In the genomic region with DNA sequence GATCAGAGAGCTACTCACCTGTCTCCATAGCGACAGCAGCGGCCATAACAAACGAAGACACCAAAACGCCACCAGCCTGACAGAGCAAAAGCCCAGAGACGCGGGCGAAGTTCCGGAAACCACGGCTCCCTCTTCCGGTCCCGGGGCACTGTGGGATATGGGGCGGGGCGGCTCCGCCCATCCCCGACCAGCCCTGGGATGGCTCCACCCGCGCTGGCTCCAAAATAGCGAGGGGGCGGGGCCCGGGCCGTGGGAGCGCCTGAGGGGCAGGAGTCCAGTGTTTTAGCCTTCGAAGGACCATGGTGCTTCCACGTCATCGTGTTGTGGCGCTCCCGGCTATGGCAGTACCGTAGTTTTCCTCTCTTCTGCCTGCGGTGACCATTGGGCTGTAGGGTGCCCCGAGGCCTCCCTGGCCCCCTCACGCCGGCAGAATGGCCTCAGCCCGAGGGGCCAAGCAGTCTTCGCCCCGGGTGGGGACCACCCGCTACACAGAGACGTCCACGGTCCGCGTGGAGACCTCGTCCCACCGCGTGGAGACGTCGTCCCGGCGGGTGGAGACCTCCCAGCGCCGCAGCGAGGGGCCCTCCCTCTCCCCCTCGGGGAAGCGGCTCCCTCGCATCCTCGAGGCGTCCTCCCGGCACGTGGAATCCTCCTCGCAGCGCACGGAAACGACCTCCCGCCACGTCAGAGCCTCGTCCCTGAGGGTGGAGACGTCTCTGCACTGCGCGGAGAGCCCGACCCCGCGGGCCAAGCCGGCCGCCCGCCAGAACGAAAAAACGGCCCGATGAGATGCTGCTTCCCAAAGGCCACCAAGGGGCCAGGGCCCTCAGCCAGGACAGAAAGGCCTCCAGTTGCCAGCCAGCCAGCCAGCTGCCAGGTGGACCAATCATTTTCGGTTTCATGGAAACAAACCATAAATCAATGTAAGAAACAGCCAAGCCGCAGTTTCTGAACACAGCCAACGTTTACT, we compare ENCODE assay signal across 8 cellular contexts. TPM values are rescaled to one million over a fixed set of nuclear protein-coding genes. Genes with fewer than 3 reads are reported as not detected.
DNase-seq lines count a peak whose midpoint lies in the region; ATAC-seq and TF ChIP-seq lines count a peak whose summit lies in the region.

Gene C17orf100 (plus strand): TSS at position 280 of the 970 bp plus-strand sequence. CDS start 152 bp downstream, at position 432.
Gene MED31 (minus strand): TSS at position 123 of the 970 bp plus-strand sequence. CDS start 77 bp downstream, at position 46.

- peak; percentile 76 for ATAC-seq in GM21526 (IDR thresholded peaks at IDR 0.05; ENCODE audit: low FRiP score, unreplicated experiment)
- ATAC-seq in IMR-90 (ENCODE audit: low read depth), result peak; percentile 98

- H3K27me3 ChIP-seq in IMR-90 (ENCODE audit: control insufficient read depth, insufficient read depth, low read length) (peaks cover 20% of the 10 kb centered on the region), mononuclear cell (ENCODE audit: insufficient read depth, low read length) (peaks cover 5% of the 10 kb centered on the region)

- peaks cover 35% of the 10 kb centered on the region for H3K79me2 ChIP-seq in OCI-LY7 (ENCODE audit: insufficient read depth, low read depth, low read length)

- H2BK120ac ChIP-seq in IMR-90 (ENCODE audit: low read depth, low read length), result peak within 1 kb of the TSS; percentile 65

- H3K4ac ChIP-seq in IMR-90 (ENCODE audit: low read depth, low read length), result peak within 1 kb of the TSS; percentile 84

- H3K36me3 ChIP-seq in IMR-90 (ENCODE audit: control insufficient read depth, insufficient read depth, low read length), result peaks cover 4% of the 10 kb centered on the region
- H3K36me3 ChIP-seq in OCI-LY7 (ENCODE audit: insufficient read depth, low read length), result peaks cover 26% of the 10 kb centered on the region; the same call in 1 of the 2 replicates

- H3K27ac ChIP-seq in IMR-90 (ENCODE audit: insufficient read depth, low read length) (peak within 1 kb of the TSS; percentile 73), OCI-LY7 (ENCODE audit: low read depth, low read length, poor library complexity, severe bottlenecking) (peak within 1 kb of the TSS; percentile 90)

- dilution Hi-C loops in IMR-90 (cut with HindIII; ENCODE audit: low sequenced_read_pairs, unreplicated experiment), result no loop called here

- H3K9me3 ChIP-seq in IMR-90 (ENCODE audit: control insufficient read depth, insufficient read depth, low read length), result no peaks in the 10 kb centered on the region; the same call in 1 of the 2 replicates
- H3K9me3 ChIP-seq in OCI-LY7 (ENCODE audit: low read length), result no peaks in the 10 kb centered on the region
- no peaks in the 10 kb centered on the region for H3K9me3 ChIP-seq in mononuclear cell (ENCODE audit: low read depth, low read length)

- H2AFZ ChIP-seq in IMR-90 (replicated peaks; ENCODE audit: low read length, poor library complexity), result peak within 1 kb of the TSS; percentile 99
- peak within 1 kb of the TSS; percentile 18; the same call in 1 of the 2 replicates for H2AFZ ChIP-seq in OCI-LY7 (ENCODE audit: low read length)

- H3K23ac ChIP-seq in IMR-90 (ENCODE audit: low read depth, low read length), result peak within 1 kb of the TSS; percentile 68

- CTCF ChIA-PET in IMR-90 (lab: Yijun Ruan, JAX), result no interaction called here
- CTCF ChIA-PET in OCI-LY7 (lab: Charles Lee; ENCODE audit: unreplicated experiment), result no interaction called here

- peak within 1 kb of the TSS; percentile 72 for H3K56ac ChIP-seq in IMR-90 (ENCODE audit: extremely low read depth, insufficient read depth, low read length)

- H4K20me1 ChIP-seq in IMR-90 (ENCODE audit: insufficient read depth, low read length), result peaks cover 11% of the 10 kb centered on the region
- peaks cover 7% of the 10 kb centered on the region; the same call in 1 of the 2 replicates for H4K20me1 ChIP-seq in OCI-LY7 (ENCODE audit: insufficient read depth, low read length)

- no peak for TF ChIP-seq RAD21 in IMR-90 (IDR thresholded peaks at IDR 0.05; ENCODE audit: low read length)

- TF ChIP-seq CTCF in IMR-90 (conservative IDR thresholded peaks at IDR 0.05; ENCODE audit: low read depth, low read length) (no peak), OCI-LY7 (conservative IDR thresholded peaks at IDR 0.05; ENCODE audit: low read length) (no peak), epithelial cell of esophagus (IDR thresholded peaks at IDR 0.05; ENCODE audit: insufficient read depth, low read depth, low read length, missing control alignments) (no peak)

- DNase-seq in D341Med (ENCODE audit: low spot score) (peak; percentile 90), IMR-90 (peak; percentile 85), OCI-LY7 (ENCODE audit: low spot score) (peak; percentile 95), activated T-cell treated with anti-CD3 and anti-CD28 coated beads for 4 hours (peak; percentile 91), epithelial cell of esophagus (ENCODE audit: low read depth) (peak; percentile 94)
- peak; percentile 92 to 93 for DNase-seq in stimulated activated CD8-positive, alpha-beta memory T cell treated with anti-CD3 and anti-CD28 coated beads, Interleukin-2, amount 100 ng/mL, for 48 hours (ENCODE audit: low read depth in 2 of 2)

- H3K4me2 ChIP-seq in IMR-90 (ENCODE audit: low read depth, low read length), result peak within 1 kb of the TSS; percentile 92
- H3K4me2 ChIP-seq in OCI-LY7 (ENCODE audit: low read length), result peak within 1 kb of the TSS; percentile 91

- in situ Hi-C loops in IMR-90 (cut with MboI; ENCODE audit: low sequenced_read_pairs), result no loop called here

- POLR2A ChIA-PET in IMR-90 (lab: Charles Lee; ENCODE audit: unreplicated experiment) (no interaction called here), OCI-LY7 (lab: Charles Lee) (interaction anchor here (2.2 kb wide), 1 partner anchor 10 kb away, joined by 6 read pairs; the partner anchor contains the start of gene TXNDC17)

- peak within 1 kb of the TSS; percentile 30 to 98 for H4K8ac ChIP-seq in IMR-90 (ENCODE audit: low read depth in 2 of 2, low read length in 2 of 2)

- no peak within 1 kb of the TSS for H2BK20ac ChIP-seq in IMR-90 (ENCODE audit: low read depth, low read length)

- no peak within 1 kb of the TSS; the same call in 2 of the 3 replicates for H2BK15ac ChIP-seq in IMR-90 (ENCODE audit: low read depth, low read length)

- peak within 1 kb of the TSS; percentile 85 for H4K5ac ChIP-seq in IMR-90 (ENCODE audit: low read depth, low read length)

- intact Hi-C loops in IMR-90 (cut with micrococcal nuclease) (loop anchor here (10.0 kb wide), 1 partner anchor 1067 kb away; the partner anchor contains the start of gene NLRP1), OCI-LY7 (cut with micrococcal nuclease; ENCODE audit: unreplicated experiment) (loop anchor here (1.0 kb wide), 1 partner anchor 11 kb away; the partner anchor contains the start of gene KIAA0753)

- peak within 1 kb of the TSS; percentile 88 for H2AK5ac ChIP-seq in IMR-90 (ENCODE audit: low read depth, low read length)

- no peaks in the 10 kb centered on the region for H3K9me2 ChIP-seq in OCI-LY7 (ENCODE audit: insufficient read depth, low read length)

- peaks cover 8% of the 10 kb centered on the region; the same call in 1 of the 2 replicates for H3K9me1 ChIP-seq in IMR-90 (ENCODE audit: insufficient read depth, low read length)

- peak within 1 kb of the TSS; percentile 72 for H4K91ac ChIP-seq in IMR-90 (ENCODE audit: insufficient read depth, low read depth, low read length)

- peak within 1 kb of the TSS; percentile 89 for H3K14ac ChIP-seq in IMR-90 (replicated peaks; ENCODE audit: low read depth, low read length)

- peak within 1 kb of the TSS; percentile 92 for H2AK9ac ChIP-seq in IMR-90 (replicated peaks; ENCODE audit: low read depth, low read length, poor library complexity)

- H3K18ac ChIP-seq in IMR-90 (ENCODE audit: low read depth, low read length), result peak within 1 kb of the TSS; percentile 64

- H2BK5ac ChIP-seq in IMR-90 (ENCODE audit: low read depth, low read length, poor library complexity, severe bottlenecking), result peak within 1 kb of the TSS; percentile 44

- WGBS in IMR-90 (ENCODE audit: extremely low coverage in 2 of 2, insufficient read length in 1 of 2), 2 experiments, result 10% methylated on average over 45 of the region's 79 CpGs; no CpG with 5 or more reads in 1 of the 2 experiments

- H3K9ac ChIP-seq in IMR-90 (ENCODE audit: low read depth, low read length), result peak within 1 kb of the TSS; percentile 88

- H3K79me1 ChIP-seq in IMR-90 (ENCODE audit: low read depth in 1 of 2, low read length in 2 of 2), result peaks cover 9 to 34% of the 10 kb centered on the region in 2 experiments; a peak in 3 of 4 replicates

- peak; percentile 90 for TF ChIP-seq POLR2A in IMR-90 (IDR thresholded peaks at IDR 0.05; ENCODE audit: low read depth, low read length)

- 0 out of 2 replicates have a peak, but pooled peaks cover 6% of the 10 kb centered on the region for H3K4me1 ChIP-seq in IMR-90 (ENCODE audit: control insufficient read depth, insufficient read depth, low read length)
- H3K4me1 ChIP-seq in OCI-LY7 (ENCODE audit: insufficient read depth, low read length, poor library complexity, severe bottlenecking), result peaks cover 50% of the 10 kb centered on the region
- H3K4me1 ChIP-seq in mononuclear cell (ENCODE audit: insufficient read depth, low read length), result peaks cover 17% of the 10 kb centered on the region

- H3K4me3 ChIP-seq in IMR-90 (ENCODE audit: insufficient read depth, low read depth, low read length), result peak within 1 kb of the TSS; percentile 90
- peak within 1 kb of the TSS; percentile 91 for H3K4me3 ChIP-seq in OCI-LY7 (ENCODE audit: low read depth, low read length, poor library complexity, severe bottlenecking)
- H3K4me3 ChIP-seq in epithelial cell of esophagus (ENCODE audit: low read length), result peak within 1 kb of the TSS; percentile 100
- peak within 1 kb of the TSS; percentile 92 for H3K4me3 ChIP-seq in mononuclear cell (ENCODE audit: low read length)

- no TSS peak for BruUV-seq in IMR-90 (replicated peaks; lab: Mats Ljungman, UMichigan)
- no TSS peak for BruUV-seq in OCI-LY7 (replicated peaks; lab: Mats Ljungman, UMichigan)

TF ChIP-seq in IMR-90, 13 proteins besides CTCF, POLR2A, EP300 and RAD21 (continues in another document):
- TF ChIP-seq NFE2L2 (IDR thresholded peaks at IDR 0.05; ENCODE audit: low read depth, low read length), result 0 out of 2 replicates have a peak, but pooled peaks have one; percentile 46

RNA-seq across cellular contexts. Expression of gene C17orf100, which starts in this region (rescaled TPM):
- total RNA-seq in IMR-90 (2012; rRNA removed), result 0.18 and 0.28 TPM in 2 replicates
- polyA plus RNA-seq in IMR-90 (2012; rRNA removed), result 1.8 and 2.9 TPM in 2 replicates
- polyA plus RNA-seq in IMR-90 (2012; cell fraction: cytosol; rRNA removed), result 1.8 and 2.8 TPM in 2 replicates
- polyA plus RNA-seq in IMR-90 (2012; cell fraction: nucleus; rRNA removed; ENCODE audit: low replicate concordance), result 1.4 and 1.8 TPM in 2 replicates
- total RNA-seq in OCI-LY7 (2014; rRNA removed; shearing (Covaris generic)), result 1.3 and 2.4 TPM in 2 replicates
- total RNA-seq in OCI-LY7 (2022), result 5.2 and 5.6 TPM in 2 replicates
- total RNA-seq in mononuclear cell, result 0.63 TPM

RNA-seq across cellular contexts. Expression of gene MED31, which starts in this region (rescaled TPM):
- total RNA-seq in IMR-90 (2012; rRNA removed) (5.6 and 8.1 TPM in 2 replicates), OCI-LY7 (2022) (21.7 and 25.2 TPM in 2 replicates), mononuclear cell (14.2 TPM)
- polyA plus RNA-seq in IMR-90 (2012; rRNA removed), result 11.6 and 13.9 TPM in 2 replicates
- polyA plus RNA-seq in IMR-90 (2012; cell fraction: cytosol; rRNA removed), result 2.4 and 9.5 TPM in 2 replicates
- polyA plus RNA-seq in IMR-90 (2012; cell fraction: nucleus; rRNA removed; ENCODE audit: low replicate concordance), result 0.83 and 9.7 TPM in 2 replicates
- total RNA-seq in OCI-LY7 (2014; rRNA removed; shearing (Covaris generic)), result 11.6 and 14.6 TPM in 2 replicates

Comparison
In these comparisons a context has a peak if more than half of its experiments do, and no peak if none do; other contexts are left out.
1. Peak in every context shown above with its lines: DNase-seq, ATAC-seq, H3K4me3 ChIP-seq and H3K27ac ChIP-seq.